19 cellular contexts compared by ENCODE assay signal in the genomic region with DNA sequence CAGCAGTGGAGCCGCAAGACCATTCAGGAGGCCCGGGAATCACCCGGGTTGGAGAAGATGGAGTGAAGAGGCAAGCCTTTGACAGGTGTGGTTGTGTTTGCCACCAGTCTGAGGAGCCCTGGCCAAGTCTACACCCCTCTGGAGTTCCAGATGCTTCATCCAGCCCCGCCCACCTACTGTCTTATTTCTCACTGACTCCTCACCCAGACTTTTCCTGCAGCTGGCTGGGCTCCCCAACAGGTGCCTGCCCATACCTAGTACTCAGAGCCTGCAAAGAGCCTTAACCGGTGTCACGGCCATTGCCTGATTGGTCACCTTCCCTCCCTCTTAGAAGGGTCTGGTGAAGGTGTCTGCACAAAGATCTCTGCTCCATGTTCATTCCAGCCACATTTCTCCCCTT. TPM values are rescaled to one million over a fixed set of nuclear protein-coding genes. Genes with fewer than 3 reads are reported as not detected.
DNase-seq lines count a peak whose midpoint lies in the region; ATAC-seq and TF ChIP-seq lines count a peak whose summit lies in the region.
"Had no signal": no experiment of that assay in that cellular context is flagged by ENCODE, and none has a peak within 500 bp of the region (broad histone marks: within the 10 kb centered on the region; RNA-seq: fewer than 3 reads in every experiment).

No MANE protein-coding gene starts in this region.

- H3K4me1 ChIP-seq in esophagus squamous epithelium (peaks cover 48 to 84% (median 63%) of the 10 kb centered on the region in 3 donors), prostate gland (replicated peaks) (peaks cover 7% of the 10 kb centered on the region)

- intact Hi-C loops in esophagus squamous epithelium (cut with DNase I) = no loop called here
- intact Hi-C loops in prostate gland (cut with DNase I) = no loop called here

- peak; percentile 50 for DNase-seq in DMS 273 (lab: John Stamatoyannopoulos, UW; ENCODE audit: unreplicated experiment)
- DNase-seq in DMS 273 treated with DMSO at 0.1 percent for 48 hours (lab: John Stamatoyannopoulos, UW) = no peak
- DNase-seq in NCI-H69 (lab: John Stamatoyannopoulos, UW) = peak; percentile 22
- no peak for DNase-seq in effector memory CD8-positive, alpha-beta T cell
- no peak for DNase-seq in osteocyte (ENCODE audit: extremely low spot score, unreplicated experiment)
- no peak for DNase-seq in esophagus squamous epithelium (lab: John Stamatoyannopoulos, UW)
- no peak for DNase-seq in prostate gland (ENCODE audit: low spot score)
- DNase-seq in D341Med (ENCODE audit: low spot score) = no peak
- DNase-seq: 8988T; activated naive CD8-positive, alpha-beta T cell treated with anti-CD3 and anti-CD28 coated beads for 36 hours; erythroblast; H7; hippocampal formation; NCI-H187; NCI-H510A treated with DMSO at 0.1 percent for 48 hours; PC-3; stimulated activated naive CD8-positive, alpha-beta T cell treated with anti-CD3 and anti-CD28 coated beads, Interleukin-15, Interleukin-2, amounts not matched to agents 100 U/mL and 50 U/mL, for 24 hours; WERI-Rb-1 had no signal

- WGBS in esophagus squamous epithelium, 2 donors = 31 to 61% methylated on average over 4 of the region's 6 CpGs
- WGBS in prostate gland = 74% methylated on average over 5 of the region's 6 CpGs

- TF ChIP-seq CTCF in osteocyte (IDR thresholded peaks at IDR 0.05) (no peak), esophagus squamous epithelium (IDR thresholded peaks at IDR 0.05) (no peak), prostate gland (IDR thresholded peaks at IDR 0.05) (no peak)

- H3K4me3 Mint-ChIP-seq in effector memory CD8-positive, alpha-beta T cell = no peak overlapping the region
- H3K4me3 Mint-ChIP-seq in osteocyte (ENCODE audit: unreplicated experiment) = no peak overlapping the region
- H3K4me3 Mint-ChIP-seq: activated naive CD8-positive, alpha-beta T cell treated with anti-CD3 and anti-CD28 coated beads for 36 hours had no signal

- H3K27me3 Mint-ChIP-seq in effector memory CD8-positive, alpha-beta T cell = no peaks in the 10 kb centered on the region
- H3K27me3 Mint-ChIP-seq in osteocyte (ENCODE audit: unreplicated experiment) = no peaks in the 10 kb centered on the region
- H3K27me3 Mint-ChIP-seq: activated naive CD8-positive, alpha-beta T cell treated with anti-CD3 and anti-CD28 coated beads for 36 hours had no signal

- H3K27me3 ChIP-seq in esophagus squamous epithelium (no peaks in the 10 kb centered on the region), prostate gland (replicated peaks; ENCODE audit: insufficient read depth) (no peaks in the 10 kb centered on the region)

- H3K27ac Mint-ChIP-seq in effector memory CD8-positive, alpha-beta T cell = peak overlapping the region; percentile 36 to 98
- H3K27ac Mint-ChIP-seq in osteocyte (ENCODE audit: unreplicated experiment) = peak overlapping the region; percentile 85

- peaks cover 45 to 47% of the 10 kb centered on the region in 2 donors for H3K4me1 Mint-ChIP-seq in effector memory CD8-positive, alpha-beta T cell (ENCODE audit: low read depth in 2 of 2)
- peaks cover 61% of the 10 kb centered on the region for H3K4me1 Mint-ChIP-seq in osteocyte (ENCODE audit: unreplicated experiment)

- TF ChIP-seq POLR2A in esophagus squamous epithelium (IDR thresholded peaks at IDR 0.05) = no peak
- TF ChIP-seq POLR2A in prostate gland (IDR thresholded peaks at IDR 0.05) = no peak

- no peaks in the 10 kb centered on the region for H3K9me3 ChIP-seq in esophagus squamous epithelium
- no peaks in the 10 kb centered on the region for H3K9me3 ChIP-seq in prostate gland

- H3K36me3 ChIP-seq in esophagus squamous epithelium (peaks cover 0 to 6% (median 0%) of the 10 kb centered on the region in 3 donors), prostate gland (no peaks in the 10 kb centered on the region)

- H3K4me3 ChIP-seq in esophagus squamous epithelium = no peak overlapping the region
- no peak overlapping the region for H3K4me3 ChIP-seq in prostate gland

- H3K27ac ChIP-seq in esophagus squamous epithelium = peak overlapping the region in 2 of 4 donors; percentile 51 to 73
- no peak overlapping the region for H3K27ac ChIP-seq in prostate gland
- H3K27ac ChIP-seq: WERI-Rb-1 had no signal

- no peak for ATAC-seq in effector memory CD8-positive, alpha-beta T cell (replicated peaks)
- ATAC-seq: PC-3; SK-N-SH treated with all-trans-retinoic acid at 6 μM for 48 hours; stimulated activated naive CD8-positive, alpha-beta T cell treated with anti-CD3 and anti-CD28 coated beads, Interleukin-15, Interleukin-2, amounts not matched to agents 100 U/mL and 50 U/mL, for 24 hours had no signal

- no peaks in the 10 kb centered on the region for H3K9me3 Mint-ChIP-seq in effector memory CD8-positive, alpha-beta T cell
- no peaks in the 10 kb centered on the region for H3K9me3 Mint-ChIP-seq in osteocyte (ENCODE audit: unreplicated experiment)
- H3K9me3 Mint-ChIP-seq: activated naive CD8-positive, alpha-beta T cell treated with anti-CD3 and anti-CD28 coated beads for 36 hours had no signal

- H3K36me3 Mint-ChIP-seq in effector memory CD8-positive, alpha-beta T cell (ENCODE audit: insufficient read depth) = peaks cover 26% of the 10 kb centered on the region
- no peaks in the 10 kb centered on the region for H3K36me3 Mint-ChIP-seq in osteocyte (ENCODE audit: unreplicated experiment)

RNA-seq across cellular contexts. Expression of gene SLC9A1, which starts 16.0 kb away (rescaled TPM):
- total RNA-seq in osteocyte = 32.5 and 34.2 TPM in 2 replicates
- 10 to 100 TPM; 11.4 to 18.8 (median 16.6) TPM for total RNA-seq in esophagus squamous epithelium
- total RNA-seq in prostate gland = 10 to 100 TPM; 22.9 to 30.4 TPM

Comparison
In these comparisons a context has a peak if more than half of its experiments do, and no peak if none do; other contexts are left out.
1. DNase-seq: peak in DMS 273 (single experiment) and NCI-H69 (single experiment); none in DMS 273 treated with DMSO at 0.1 percent for 48 hours (single experiment), effector memory CD8-positive, alpha-beta T cell (0 of 3), osteocyte (single experiment), esophagus squamous epithelium (single experiment), prostate gland (single experiment) and D341Med (single experiment).